21 cellular contexts compared by ENCODE assay signal in genomic region chr5:150117945-150118560, GRCh38. TPM values are rescaled to one million over a fixed set of nuclear protein-coding genes. Genes with fewer than 3 reads are reported as not detected.
"Had no signal": no experiment of that assay in that cellular context is flagged by ENCODE, and none has a peak within 500 bp of the region (broad histone marks: within the 10 kb centered on the region; RNA-seq: fewer than 3 reads in every experiment).

No MANE protein-coding gene starts in this region.

- H3K27me3 ChIP-seq: ascending aorta, colonic mucosa, thyroid gland had no signal

- H3K27ac ChIP-seq: colonic mucosa, thyroid gland had no signal

- H3K4me1 ChIP-seq: colonic mucosa had no signal

- H3K9me3 Mint-ChIP-seq: activated B cell treated with CpG ODN at 0.5 μM for 24 hours; activated naive CD8-positive, alpha-beta T cell treated with anti-CD3 and anti-CD28 coated beads, Interleukin-2, amount 10 ng/mL, durations not matched to agents 7 days and 5 days; effector memory CD8-positive, alpha-beta T cell; natural killer cell; T-helper 1 cell treated with Interleukin-12 subunit alpha and Interleukin-12 subunit beta and Interleukin-4 antibody, amounts not matched to agents 30 μg/mL and 1 μg/mL, for 36 hours had no signal

- H3K27ac Mint-ChIP-seq: activated B cell treated with CpG ODN at 0.5 μM for 24 hours; activated CD8-positive, alpha-beta memory T cell treated with anti-CD3 and anti-CD28 coated beads, Interleukin-2, amount 10 ng/mL, durations not matched to agents 7 days and 5 days; activated naive CD8-positive, alpha-beta T cell treated with anti-CD3 and anti-CD28 coated beads, Interleukin-2, amount 10 ng/mL, durations not matched to agents 7 days and 5 days; effector memory CD8-positive, alpha-beta T cell; natural killer cell; T-helper 1 cell treated with Interleukin-12 subunit alpha and Interleukin-12 subunit beta and Interleukin-4 antibody, amounts not matched to agents 30 μg/mL and 1 μg/mL, for 36 hours had no signal

- H3K36me3 Mint-ChIP-seq: natural killer cell had no signal

- ATAC-seq: activated CD8-positive, alpha-beta memory T cell treated with anti-CD3 and anti-CD28 coated beads, Interleukin-2, amount 10 ng/mL, durations not matched to agents 7 days and 5 days; effector memory CD8-positive, alpha-beta T cell; left colon; natural killer cell; SK-N-SH treated with all-trans-retinoic acid at 6 μM for 48 hours had no signal

- H3K4me3 ChIP-seq: ascending aorta, colonic mucosa, thyroid gland had no signal

- DNase-seq: activated B cell treated with CpG ODN at 0.5 μM for 24 hours; activated CD8-positive, alpha-beta memory T cell treated with anti-CD3 and anti-CD28 coated beads, Interleukin-2, amount 10 ng/mL, durations not matched to agents 7 days and 5 days; activated gamma-delta T cell; activated T-cell treated with anti-CD3 and anti-CD28 coated beads, Interleukin-2, amount 50 U/mL, for 48 hours; effector memory CD8-positive, alpha-beta T cell; hypothalamus; mammary epithelial cell; natural killer cell; occipital lobe; stimulated activated CD4-positive, alpha-beta T cell treated with anti-CD3 and anti-CD28 coated beads, Interleukin-15, amount 100 ng/mL, for 24 hours; stimulated activated CD4-positive, alpha-beta T cell treated with anti-CD3 and anti-CD28 coated beads, Interleukin-4, amount 100 ng/mL, for 24 hours; thyroid gland had no signal

- H3K4me3 Mint-ChIP-seq: activated B cell treated with CpG ODN at 0.5 μM for 24 hours; activated CD8-positive, alpha-beta memory T cell treated with anti-CD3 and anti-CD28 coated beads, Interleukin-2, amount 10 ng/mL, durations not matched to agents 7 days and 5 days; activated naive CD8-positive, alpha-beta T cell treated with anti-CD3 and anti-CD28 coated beads, Interleukin-2, amount 10 ng/mL, durations not matched to agents 7 days and 5 days; effector memory CD8-positive, alpha-beta T cell; natural killer cell; T-helper 1 cell treated with Interleukin-12 subunit alpha and Interleukin-12 subunit beta and Interleukin-4 antibody, amounts not matched to agents 30 μg/mL and 1 μg/mL, for 36 hours had no signal

- H3K27me3 Mint-ChIP-seq: activated CD8-positive, alpha-beta memory T cell treated with anti-CD3 and anti-CD28 coated beads, Interleukin-2, amount 10 ng/mL, durations not matched to agents 7 days and 5 days; activated naive CD8-positive, alpha-beta T cell treated with anti-CD3 and anti-CD28 coated beads, Interleukin-2, amount 10 ng/mL, durations not matched to agents 7 days and 5 days had no signal

- H3K9me3 ChIP-seq: ascending aorta, colonic mucosa, thyroid gland had no signal

- H3K4me1 Mint-ChIP-seq: activated B cell treated with CpG ODN at 0.5 μM for 24 hours had no signal

- H3K36me3 ChIP-seq: colonic mucosa, thyroid gland had no signal

RNA-seq across cellular contexts. Expression of gene CSF1R, which starts 31.7 kb away (rescaled TPM):
- total RNA-seq: epithelial cell of proximal tubule, glomerular endothelial cell, pulmonary artery endothelial cell had no signal

RNA-seq across cellular contexts. Expression of gene CDX1, which starts 48.5 kb away (rescaled TPM):
- total RNA-seq: activated B cell treated with CpG ODN at 0.5 μM for 24 hours; activated CD8-positive, alpha-beta memory T cell treated with anti-CD3 and anti-CD28 coated beads, Interleukin-2, amount 10 ng/mL, durations not matched to agents 7 days and 5 days; activated naive CD8-positive, alpha-beta T cell treated with anti-CD3 and anti-CD28 coated beads, Interleukin-2, amount 10 ng/mL, durations not matched to agents 7 days and 5 days; ascending aorta; epithelial cell of proximal tubule; glomerular endothelial cell; mammary epithelial cell; natural killer cell; occipital lobe; pulmonary artery endothelial cell; thyroid gland had no signal
- polyA plus RNA-seq: mammary epithelial cell had no signal
